In the genomic region with DNA sequence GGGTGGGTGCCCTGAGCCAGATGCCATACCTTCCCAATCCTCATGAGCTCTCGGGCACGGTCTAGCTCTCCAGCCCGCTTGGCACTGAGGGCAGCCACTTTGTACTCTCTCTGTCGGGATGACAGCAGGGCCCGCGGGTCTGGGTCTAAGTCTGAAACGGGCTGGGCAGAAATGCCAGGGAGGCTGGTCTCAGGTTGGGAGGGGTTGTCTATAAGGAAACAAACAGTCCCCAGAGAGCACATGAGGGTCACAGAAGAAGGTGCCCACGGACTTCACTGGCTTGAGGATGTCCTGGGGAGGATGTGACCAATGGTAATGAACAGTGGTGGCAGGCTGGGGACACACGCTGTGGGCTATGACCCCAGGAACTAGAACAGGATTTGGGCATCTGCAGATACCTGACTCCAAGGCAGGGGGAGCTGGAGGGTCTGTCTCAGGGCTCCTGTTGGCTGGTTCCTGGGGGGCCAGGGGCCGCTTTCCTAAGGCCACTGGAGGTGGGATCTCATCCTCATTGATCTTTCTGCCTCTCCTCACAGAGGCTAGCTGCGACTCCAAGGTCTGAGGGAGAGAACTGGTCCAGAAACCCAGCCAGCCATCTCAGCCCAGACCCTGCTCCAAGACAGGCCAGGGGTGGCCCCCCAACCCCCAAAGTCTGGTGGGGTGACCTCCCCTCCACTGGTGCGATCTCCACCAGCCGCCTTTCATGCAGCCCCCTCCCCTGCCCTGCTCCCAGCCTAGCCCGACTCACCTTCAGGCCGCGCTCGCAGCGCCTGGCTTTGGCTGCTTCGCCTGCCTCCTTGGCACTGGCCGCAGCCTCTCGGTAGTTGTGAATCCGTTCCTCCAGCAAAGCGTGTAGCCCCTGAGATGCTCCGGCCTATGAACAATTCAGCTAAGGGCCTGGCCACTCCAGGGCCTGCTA, we compare ENCODE assay signal across 2 cellular contexts.
TF ChIP-seq lines count a peak whose summit lies in the region.

No MANE protein-coding gene starts in this region.

TF ChIP-seq in SK-N-SH, 30 proteins besides CTCF, POLR2A, EP300 and RAD21 (continued from another document):
- TF ChIP-seq, protein P1, sequence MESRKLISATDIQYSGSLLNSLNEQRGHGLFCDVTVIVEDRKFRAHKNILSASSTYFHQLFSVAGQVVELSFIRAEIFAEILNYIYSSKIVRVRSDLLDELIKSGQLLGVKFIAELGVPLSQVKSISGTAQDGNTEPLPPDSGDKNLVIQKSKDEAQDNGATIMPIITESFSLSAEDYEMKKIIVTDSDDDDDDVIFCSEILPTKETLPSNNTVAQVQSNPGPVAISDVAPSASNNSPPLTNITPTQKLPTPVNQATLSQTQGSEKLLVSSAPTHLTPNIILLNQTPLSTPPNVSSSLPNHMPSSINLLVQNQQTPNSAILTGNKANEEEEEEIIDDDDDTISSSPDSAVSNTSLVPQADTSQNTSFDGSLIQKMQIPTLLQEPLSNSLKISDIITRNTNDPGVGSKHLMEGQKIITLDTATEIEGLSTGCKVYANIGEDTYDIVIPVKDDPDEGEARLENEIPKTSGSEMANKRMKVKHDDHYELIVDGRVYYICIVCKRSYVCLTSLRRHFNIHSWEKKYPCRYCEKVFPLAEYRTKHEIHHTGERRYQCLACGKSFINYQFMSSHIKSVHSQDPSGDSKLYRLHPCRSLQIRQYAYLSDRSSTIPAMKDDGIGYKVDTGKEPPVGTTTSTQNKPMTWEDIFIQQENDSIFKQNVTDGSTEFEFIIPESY (IDR thresholded peaks at IDR 0.05; ENCODE audit: borderline replicate concordance, low read depth): no peak
- no peak for TF ChIP-seq GABPA (IDR thresholded peaks at IDR 0.05; ENCODE audit: low read depth)
- no peak for TF ChIP-seq NFIC (IDR thresholded peaks at IDR 0.05; ENCODE audit: borderline replicate concordance)
- no peak for TF ChIP-seq TCF12 (IDR thresholded peaks at IDR 0.05)
- no peak for TF ChIP-seq USF2 (IDR thresholded peaks at IDR 0.05; ENCODE audit: borderline replicate concordance, low read depth, low read length)
- TF ChIP-seq, protein P2, sequence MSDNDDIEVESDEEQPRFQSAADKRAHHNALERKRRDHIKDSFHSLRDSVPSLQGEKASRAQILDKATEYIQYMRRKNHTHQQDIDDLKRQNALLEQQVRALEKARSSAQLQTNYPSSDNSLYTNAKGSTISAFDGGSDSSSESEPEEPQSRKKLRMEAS (IDR thresholded peaks at IDR 0.05; ENCODE audit: low read depth): no peak
- TF ChIP-seq JUND (IDR thresholded peaks at IDR 0.05): no peak

TF ChIP-seq in SK-N-SH treated with all-trans-retinoic acid at 6 μM for 48 hours, 23 proteins besides CTCF, POLR2A, EP300 and RAD21 (continued from another document):
- TF ChIP-seq, protein P3, sequence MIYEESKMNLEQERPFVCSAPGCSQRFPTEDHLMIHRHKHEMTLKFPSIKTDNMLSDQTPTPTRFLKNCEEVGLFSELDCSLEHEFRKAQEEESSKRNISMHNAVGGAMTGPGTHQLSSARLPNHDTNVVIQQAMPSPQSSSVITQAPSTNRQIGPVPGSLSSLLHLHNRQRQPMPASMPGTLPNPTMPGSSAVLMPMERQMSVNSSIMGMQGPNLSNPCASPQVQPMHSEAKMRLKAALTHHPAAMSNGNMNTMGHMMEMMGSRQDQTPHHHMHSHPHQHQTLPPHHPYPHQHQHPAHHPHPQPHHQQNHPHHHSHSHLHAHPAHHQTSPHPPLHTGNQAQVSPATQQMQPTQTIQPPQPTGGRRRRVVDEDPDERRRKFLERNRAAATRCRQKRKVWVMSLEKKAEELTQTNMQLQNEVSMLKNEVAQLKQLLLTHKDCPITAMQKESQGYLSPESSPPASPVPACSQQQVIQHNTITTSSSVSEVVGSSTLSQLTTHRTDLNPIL (CRISPR knock-in tag; IDR thresholded peaks at IDR 0.05; ENCODE audit: low read depth): no peak
- TF ChIP-seq ZNF565 (CRISPR knock-in tag; conservative IDR thresholded peaks at IDR 0.05; ENCODE audit: low read depth): no peak
- TF ChIP-seq, protein P4, sequence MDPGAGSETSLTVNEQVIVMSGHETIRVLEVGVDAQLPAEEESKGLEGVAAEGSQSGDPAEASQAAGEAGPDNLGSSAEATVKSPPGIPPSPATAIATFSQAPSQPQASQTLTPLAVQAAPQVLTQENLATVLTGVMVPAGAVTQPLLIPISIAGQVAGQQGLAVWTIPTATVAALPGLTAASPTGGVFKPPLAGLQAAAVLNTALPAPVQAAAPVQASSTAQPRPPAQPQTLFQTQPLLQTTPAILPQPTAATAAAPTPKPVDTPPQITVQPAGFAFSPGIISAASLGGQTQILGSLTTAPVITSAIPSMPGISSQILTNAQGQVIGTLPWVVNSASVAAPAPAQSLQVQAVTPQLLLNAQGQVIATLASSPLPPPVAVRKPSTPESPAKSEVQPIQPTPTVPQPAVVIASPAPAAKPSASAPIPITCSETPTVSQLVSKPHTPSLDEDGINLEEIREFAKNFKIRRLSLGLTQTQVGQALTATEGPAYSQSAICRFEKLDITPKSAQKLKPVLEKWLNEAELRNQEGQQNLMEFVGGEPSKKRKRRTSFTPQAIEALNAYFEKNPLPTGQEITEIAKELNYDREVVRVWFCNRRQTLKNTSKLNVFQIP (CRISPR knock-in tag; IDR thresholded peaks at IDR 0.05; ENCODE audit: borderline replicate concordance, low read depth): no peak
- TF ChIP-seq GLIS3 (CRISPR knock-in tag; IDR thresholded peaks at IDR 0.05): no peak
- no peak for TF ChIP-seq PATZ1 (CRISPR knock-in tag; IDR thresholded peaks at IDR 0.05; ENCODE audit: borderline replicate concordance)
- TF ChIP-seq ISL1 (CRISPR knock-in tag; IDR thresholded peaks at IDR 0.05): no peak
- TF ChIP-seq ZFP3 (CRISPR knock-in tag; IDR thresholded peaks at IDR 0.05): no peak
- TF ChIP-seq ZNF70 (CRISPR knock-in tag; IDR thresholded peaks at IDR 0.05): no peak
- TF ChIP-seq CSDC2 (CRISPR knock-in tag; IDR thresholded peaks at IDR 0.05): no peak
- TF ChIP-seq RARB (CRISPR knock-in tag; IDR thresholded peaks at IDR 0.05): no peak
- no peak for TF ChIP-seq ZFP30 (CRISPR knock-in tag; IDR thresholded peaks at IDR 0.05)
- no peak for TF ChIP-seq OSR1 (CRISPR knock-in tag; IDR thresholded peaks at IDR 0.05)
TF ChIP-seq in SK-N-SH treated with all-trans-retinoic acid at 6 μM for 48 hours: peak in this region for 0.
